Comparison of ENCODE assay signal across 1 cellular context in the genomic region with DNA sequence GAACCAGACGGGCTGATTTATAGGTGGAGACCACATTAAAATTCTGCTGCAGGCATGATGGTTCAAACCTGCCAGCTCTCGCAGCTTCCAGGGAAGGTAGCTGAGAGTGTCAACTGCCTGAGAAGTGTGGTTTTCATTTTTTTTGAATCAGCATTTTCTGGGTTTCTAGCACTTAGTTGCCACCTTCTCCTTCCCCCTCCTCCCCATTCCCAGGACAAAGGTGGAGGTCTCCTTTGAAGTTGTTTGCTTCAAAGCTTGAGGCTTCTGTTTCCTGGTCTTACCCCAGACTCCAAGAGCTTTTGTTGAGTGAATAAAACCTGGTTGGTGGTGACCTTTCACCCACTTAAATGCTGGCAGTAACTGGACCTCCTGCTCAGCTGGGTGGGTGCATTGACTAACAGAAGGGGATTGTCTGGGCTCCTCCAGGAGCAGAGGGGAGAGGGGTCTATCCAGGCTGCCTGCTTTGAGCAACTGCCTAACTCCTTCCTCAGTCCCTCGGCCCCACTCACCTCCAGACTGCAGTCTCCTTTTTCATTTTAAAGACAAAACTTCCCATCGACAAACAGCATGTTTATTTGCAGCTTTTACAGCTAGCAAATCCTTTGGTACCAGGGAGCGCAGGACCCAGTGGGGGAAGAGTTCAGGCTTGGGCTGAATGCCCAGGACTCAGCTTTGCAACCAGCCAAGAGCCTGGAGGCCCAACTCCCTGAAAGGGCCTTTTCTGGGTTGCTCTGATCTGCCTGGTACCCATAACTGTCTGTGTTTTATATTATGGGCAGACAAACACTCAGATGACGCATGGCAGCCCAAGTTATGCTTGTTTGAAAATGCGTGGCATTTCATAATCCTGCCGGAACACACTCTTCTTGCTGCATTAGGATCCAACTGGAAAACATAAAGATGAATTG.
TF ChIP-seq lines count a peak whose summit lies in the region.

No MANE protein-coding gene starts in this region.

TF ChIP-seq in liver, 16 proteins besides CTCF, POLR2A, EP300 and RAD21 (continued from another document):
- TF ChIP-seq FOXA2 (IDR thresholded peaks at IDR 0.05): no peak
- peak; percentile 37 for TF ChIP-seq YY1 (IDR thresholded peaks at IDR 0.05)
- TF ChIP-seq HNF4A (conservative IDR thresholded peaks at IDR 0.05): peak in 1 of 2 donors; percentile 43
- peak; percentile 74 for TF ChIP-seq SP1 (IDR thresholded peaks at IDR 0.05)
